ENCODE assay signal across 21 cellular contexts in the genomic region with DNA sequence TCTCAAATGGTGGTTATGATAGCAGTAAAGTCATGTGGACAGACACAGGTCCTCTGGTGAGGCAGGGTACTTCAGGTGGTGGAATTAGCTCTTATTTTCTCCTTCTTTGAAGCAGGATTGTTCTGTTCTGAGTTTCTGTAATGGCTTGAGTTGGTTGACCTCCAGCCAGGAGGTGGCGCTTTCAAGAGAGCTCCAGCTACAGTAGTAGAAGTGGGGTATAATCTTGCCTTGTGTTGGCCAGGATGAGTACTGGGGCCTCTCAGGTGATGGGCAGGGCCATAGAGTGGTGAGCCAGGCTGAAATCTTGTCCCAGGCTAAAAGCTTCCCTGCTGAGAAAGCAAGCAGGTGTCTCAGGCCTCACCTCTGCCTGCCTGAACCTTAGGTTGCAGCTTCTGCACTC. TPM values are rescaled to one million over a fixed set of nuclear protein-coding genes. Genes with fewer than 3 reads are reported as not detected.
"Had no signal": no experiment of that assay in that cellular context is flagged by ENCODE, and none has a peak within 500 bp of the region (broad histone marks: within the 10 kb centered on the region; RNA-seq: fewer than 3 reads in every experiment).

No MANE protein-coding gene starts in this region.

- H3K4me3 ChIP-seq: colonic mucosa, left lung, mucosa of descending colon, stomach, testis, upper lobe of left lung had no signal

- H3K27ac Mint-ChIP-seq: activated CD4-positive, alpha-beta memory T cell treated with anti-CD3 and anti-CD28 coated beads, Interleukin-2, amount 10 ng/mL, durations not matched to agents 7 days and 5 days; activated naive CD4-positive, alpha-beta T cell treated with anti-CD3 and anti-CD28 coated beads, Interleukin-2, amount 50 U/mL, for 24 hours; naive thymus-derived CD4-positive, alpha-beta T cell had no signal

- ATAC-seq: foreskin keratinocyte; mucosa of descending colon; naive thymus-derived CD4-positive, alpha-beta T cell had no signal

- H3K27ac ChIP-seq: colonic mucosa, foreskin keratinocyte, left lung, neutrophil, parathyroid adenoma, stomach, testis, upper lobe of left lung had no signal

- DNase-seq: activated CD4-positive, alpha-beta memory T cell treated with anti-CD3 and anti-CD28 coated beads, Interleukin-2, amount 10 ng/mL, durations not matched to agents 7 days and 5 days; activated CD8-positive, alpha-beta memory T cell treated with anti-CD3 and anti-CD28 coated beads, Interleukin-2, amount 50 U/mL, for 4 hours; activated effector memory CD4-positive, alpha-beta T cell treated with anti-CD3 and anti-CD28 coated beads, Interleukin-2, amount 50 U/mL, for 16 hours; activated T-cell treated with anti-CD3 and anti-CD28 coated beads, Interleukin-2, amount 50 U/mL, for 48 hours; colonic mucosa; foreskin keratinocyte; glutamatergic neuron; hypothalamus; kidney; left lung; mucosa of descending colon; naive thymus-derived CD4-positive, alpha-beta T cell; stimulated activated CD4-positive, alpha-beta T cell treated with anti-CD3 and anti-CD28 coated beads, Interleukin-12 subunit alpha, Interleukin-12 subunit beta, amount 100 ng/mL, for 4 hours; stimulated activated CD4-positive, alpha-beta T cell treated with anti-CD3 and anti-CD28 coated beads, Interleukin-2, amount 100 ng/mL, for 24 hours; stomach; testis; upper lobe of left lung had no signal

- H3K9me3 ChIP-seq: colonic mucosa, mucosa of descending colon, neutrophil, testis, upper lobe of left lung had no signal

- H3K9me3 Mint-ChIP-seq: activated CD4-positive, alpha-beta memory T cell treated with anti-CD3 and anti-CD28 coated beads, Interleukin-2, amount 10 ng/mL, durations not matched to agents 7 days and 5 days had no signal

- H3K4me3 Mint-ChIP-seq: activated CD4-positive, alpha-beta memory T cell treated with anti-CD3 and anti-CD28 coated beads, Interleukin-2, amount 10 ng/mL, durations not matched to agents 7 days and 5 days; activated naive CD4-positive, alpha-beta T cell treated with anti-CD3 and anti-CD28 coated beads, Interleukin-2, amount 50 U/mL, for 24 hours; naive thymus-derived CD4-positive, alpha-beta T cell had no signal

- H3K36me3 Mint-ChIP-seq: activated naive CD4-positive, alpha-beta T cell treated with anti-CD3 and anti-CD28 coated beads, Interleukin-2, amount 50 U/mL, for 24 hours had no signal

- H3K4me1 Mint-ChIP-seq: activated CD4-positive, alpha-beta memory T cell treated with anti-CD3 and anti-CD28 coated beads, Interleukin-2, amount 10 ng/mL, durations not matched to agents 7 days and 5 days; activated naive CD4-positive, alpha-beta T cell treated with anti-CD3 and anti-CD28 coated beads, Interleukin-2, amount 50 U/mL, for 24 hours; naive thymus-derived CD4-positive, alpha-beta T cell had no signal

RNA-seq across cellular contexts. Expression of a gene that starts 52.5 kb away (rescaled TPM):
- total RNA-seq: activated CD4-positive, alpha-beta memory T cell treated with anti-CD3 and anti-CD28 coated beads, Interleukin-2, amount 10 ng/mL, durations not matched to agents 7 days and 5 days; endothelial cell of umbilical vein; naive thymus-derived CD4-positive, alpha-beta T cell had no signal
- polyA plus RNA-seq: endothelial cell of umbilical vein; naive thymus-derived CD4-positive, alpha-beta T cell had no signal
